27 cellular contexts compared by ENCODE assay signal in the genomic region with DNA sequence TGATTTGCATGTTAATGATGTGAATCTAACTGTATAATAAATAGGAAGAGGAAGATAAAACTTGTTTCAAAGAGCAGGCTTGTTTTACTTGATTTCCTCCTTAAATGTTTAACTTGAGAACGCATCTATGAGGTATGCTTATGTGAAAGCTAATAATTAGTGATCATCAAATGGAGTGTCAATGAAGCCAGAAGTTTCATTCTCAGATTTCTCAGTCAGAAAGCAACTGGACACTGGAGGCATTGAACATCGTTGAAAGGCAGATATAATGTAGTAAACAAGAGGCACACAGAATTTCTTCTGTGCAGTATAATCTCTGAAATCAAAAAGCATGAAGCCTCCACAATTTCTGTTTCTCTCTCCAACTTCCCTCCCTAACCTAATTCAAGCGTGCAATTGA.
"Had no signal": no experiment of that assay in that cellular context is flagged by ENCODE, and none has a peak within 500 bp of the region (broad histone marks: within the 10 kb centered on the region; RNA-seq: fewer than 3 reads in every experiment).

No MANE protein-coding gene starts in this region.

- H3K4me3 Mint-ChIP-seq: activated B cell treated with CpG ODN at 0.5 μM for 24 hours; activated naive CD4-positive, alpha-beta T cell treated with anti-CD3 and anti-CD28 coated beads for 36 hours; activated naive CD8-positive, alpha-beta T cell treated with anti-CD3 and anti-CD28 coated beads, Interleukin-2, amount 10 ng/mL, durations not matched to agents 7 days and 5 days; dendritic cell treated with granulocyte-macrophage colony-stimulating factor and Interleukin-4, amounts not matched to agents 40 ng/mL and 50 ng/mL, for 4 days; naive B cell; stimulated activated naive B cell treated with anti-CD40 and anti-IgM and Interleukin-4, amounts not matched to agents 10 μg/mL and 1 μg/mL and 100 μg/mL, for 72 hours had no signal

- H3K36me3 Mint-ChIP-seq: activated naive CD8-positive, alpha-beta T cell treated with anti-CD3 and anti-CD28 coated beads, Interleukin-2, amount 10 ng/mL, durations not matched to agents 7 days and 5 days; naive B cell; stimulated activated naive B cell treated with anti-CD40 and anti-IgM and Interleukin-4, amounts not matched to agents 10 μg/mL and 1 μg/mL and 100 μg/mL, for 72 hours had no signal

- H3K4me1 ChIP-seq: breast epithelium, esophagus muscularis mucosa, foreskin keratinocyte, heart right ventricle, left lung, pancreas, psoas muscle, right atrium auricular region, suprapubic skin, tibial artery, upper lobe of right lung had no signal

- H3K27ac ChIP-seq: breast epithelium, esophagus muscularis mucosa, foreskin keratinocyte, heart right ventricle, left lung, pancreas, psoas muscle, right atrium auricular region, suprapubic skin, tibial artery, upper lobe of right lung had no signal

- DNase-seq: activated B cell treated with CpG ODN at 0.5 μM for 24 hours; activated CD4-positive, alpha-beta T cell treated with anti-CD3 and anti-CD28 coated beads, Interleukin-2, amount 50 U/mL, for 4 hours; activated effector memory CD4-positive, alpha-beta T cell treated with Interleukin-2 at 50 U/mL for 16 hours; activated naive CD4-positive, alpha-beta T cell treated with anti-CD3 and anti-CD28 coated beads for 36 hours; activated naive CD8-positive, alpha-beta T cell treated with anti-CD3 and anti-CD28 coated beads, Interleukin-2, amount 10 ng/mL, durations not matched to agents 7 days and 5 days; activated T-cell treated with anti-CD3 and anti-CD28 coated beads for 4 hours; central memory CD4-positive, alpha-beta T cell; effector CD4-positive, alpha-beta T cell; foreskin keratinocyte; heart right ventricle; left lung; naive B cell; nucleus accumbens; pancreas; psoas muscle; stimulated activated CD4-positive, alpha-beta T cell treated with anti-CD3 and anti-CD28 coated beads, Interleukin-15, amount 100 ng/mL, for 24 hours; stimulated activated CD4-positive, alpha-beta T cell treated with anti-CD3 and anti-CD28 coated beads, Interleukin-2, amount 100 ng/mL, for 24 hours; stimulated activated naive B cell treated with anti-CD40 and anti-IgM and Interleukin-4, amounts not matched to agents 10 μg/mL and 1 μg/mL and 100 μg/mL, for 72 hours; tibial artery; upper lobe of right lung had no signal

- H3K9me3 ChIP-seq: breast epithelium, esophagus muscularis mucosa, pancreas, psoas muscle, right atrium auricular region, suprapubic skin, tibial artery, upper lobe of right lung had no signal

- H3K27me3 ChIP-seq: breast epithelium, esophagus muscularis mucosa, foreskin keratinocyte, heart right ventricle, left lung, pancreas, right atrium auricular region, suprapubic skin, tibial artery, upper lobe of right lung had no signal

- H3K36me3 ChIP-seq: breast epithelium, esophagus muscularis mucosa, heart right ventricle, left lung, pancreas, right atrium auricular region, suprapubic skin, tibial artery, upper lobe of right lung had no signal

- H3K27me3 Mint-ChIP-seq: activated B cell treated with CpG ODN at 0.5 μM for 24 hours; activated naive CD8-positive, alpha-beta T cell treated with anti-CD3 and anti-CD28 coated beads, Interleukin-2, amount 10 ng/mL, durations not matched to agents 7 days and 5 days; dendritic cell treated with granulocyte-macrophage colony-stimulating factor and Interleukin-4, amounts not matched to agents 40 ng/mL and 50 ng/mL, for 4 days; naive B cell; stimulated activated naive B cell treated with anti-CD40 and anti-IgM and Interleukin-4, amounts not matched to agents 10 μg/mL and 1 μg/mL and 100 μg/mL, for 72 hours had no signal

- FAIRE-seq: islet of Langerhans, pancreas had no signal

- ATAC-seq: foreskin keratinocyte; heart right ventricle; left lung; pancreas; psoas muscle; stimulated activated naive B cell treated with anti-CD40 and anti-IgM and Interleukin-4, amounts not matched to agents 10 μg/mL and 1 μg/mL and 100 μg/mL, for 72 hours; upper lobe of right lung had no signal

- H3K27ac Mint-ChIP-seq: activated B cell treated with CpG ODN at 0.5 μM for 24 hours; activated naive CD4-positive, alpha-beta T cell treated with anti-CD3 and anti-CD28 coated beads for 36 hours; activated naive CD8-positive, alpha-beta T cell treated with anti-CD3 and anti-CD28 coated beads, Interleukin-2, amount 10 ng/mL, durations not matched to agents 7 days and 5 days; dendritic cell treated with granulocyte-macrophage colony-stimulating factor and Interleukin-4, amounts not matched to agents 40 ng/mL and 50 ng/mL, for 4 days; naive B cell; stimulated activated naive B cell treated with anti-CD40 and anti-IgM and Interleukin-4, amounts not matched to agents 10 μg/mL and 1 μg/mL and 100 μg/mL, for 72 hours had no signal

- H3K4me1 Mint-ChIP-seq: activated naive CD8-positive, alpha-beta T cell treated with anti-CD3 and anti-CD28 coated beads, Interleukin-2, amount 10 ng/mL, durations not matched to agents 7 days and 5 days; naive B cell had no signal

- H3K4me3 ChIP-seq: breast epithelium, esophagus muscularis mucosa, heart right ventricle, left lung, lung, pancreas, psoas muscle, right atrium auricular region, suprapubic skin, tibial artery, upper lobe of right lung had no signal
